ENCODE assay signal across 27 cellular contexts in genomic region chr21:42215942-42216725, GRCh38. TPM values are rescaled to one million over a fixed set of nuclear protein-coding genes. Genes with fewer than 3 reads are reported as not detected.
"Had no signal": no experiment of that assay in that cellular context is flagged by ENCODE, and none has a peak within 500 bp of the region (broad histone marks: within the 10 kb centered on the region; RNA-seq: fewer than 3 reads in every experiment).

No MANE protein-coding gene starts in this region.

- DNase-seq: activated CD4-positive, alpha-beta T cell treated with anti-CD3 and anti-CD28 coated beads for 1 hour; activated CD4-positive, alpha-beta T cell treated with anti-CD3 and anti-CD28 coated beads, Interleukin-2, amount 10 ng/mL, durations not matched to agents 7 days and 5 days; activated CD8-positive, alpha-beta T cell treated with anti-CD3 and anti-CD28 coated beads, Interleukin-2, amount 10 ng/mL, durations not matched to agents 7 days and 5 days; activated gamma-delta T cell treated with Interleukin-2 at 50 U/mL for 16 hours; dermis blood vessel endothelial cell; effector CD8-positive, alpha-beta T cell; glutamatergic neuron; islet precursor cell; midbrain; nucleus accumbens; retina; stimulated activated CD4-positive, alpha-beta T cell treated with anti-CD3 and anti-CD28 coated beads, Interleukin-1b, Interleukin-23, amount 100 ng/mL, for 48 hours; stimulated activated CD4-positive, alpha-beta T cell treated with anti-CD3 and anti-CD28 coated beads, Interleukin-4, amount 100 ng/mL, for 4 hours; stimulated activated naive B cell treated with anti-CD40 and anti-IgM and Interleukin-4, amounts not matched to agents 10 μg/mL and 1 μg/mL and 100 μg/mL, for 72 hours; T-helper 2 cell; testis; transverse colon had no signal

- H3K9me3 ChIP-seq: breast epithelium, gastrocnemius medialis, pancreas, prostate gland, testis, transverse colon had no signal

- ATAC-seq: activated CD8-positive, alpha-beta T cell treated with anti-CD3 and anti-CD28 coated beads, Interleukin-2, amount 10 ng/mL, durations not matched to agents 7 days and 5 days; gastrocnemius medialis; left colon; naive thymus-derived CD4-positive, alpha-beta T cell; pancreas; SK-N-SH treated with all-trans-retinoic acid at 6 μM for 48 hours; stimulated activated naive B cell treated with anti-CD40 and anti-IgM and Interleukin-4, amounts not matched to agents 10 μg/mL and 1 μg/mL and 100 μg/mL, for 72 hours; WTC11 had no signal

- H3K36me3 ChIP-seq: breast epithelium, gastrocnemius medialis, pancreas, prostate gland, transverse colon had no signal

- H3K4me2 ChIP-seq: smooth muscle cell had no signal

- H3K27ac ChIP-seq: breast epithelium, gastrocnemius medialis, pancreas, prostate gland, testis, transverse colon had no signal

- FAIRE-seq: pancreas had no signal

- H3K27me3 ChIP-seq: breast epithelium, gastrocnemius medialis, pancreas, testis, transverse colon had no signal

- H3K4me3 ChIP-seq: breast epithelium, gastrocnemius medialis, pancreas, prostate gland, smooth muscle cell, testis, transverse colon had no signal

- H3K4me1 ChIP-seq: prostate gland had no signal

RNA-seq across cellular contexts. Expression of gene ABCG1, which starts 2.8 kb away (rescaled TPM):
- total RNA-seq: epithelial cell of proximal tubule had no signal
